ENCODE assay signal across 7 cellular contexts in genomic region chr1:61226791-61227567, GRCh38.
DNase-seq lines count a peak whose midpoint lies in the region; ATAC-seq and TF ChIP-seq lines count a peak whose summit lies in the region.

No MANE protein-coding gene starts in this region.

- H3K9me3 ChIP-seq in thyroid gland: no peaks in the 10 kb centered on the region

- 51 to 55% methylated on average over 12 of the region's 12 CpGs for WGBS in thyroid gland, 2 donors

- no peak for TF ChIP-seq POLR2A in thyroid gland (IDR thresholded peaks at IDR 0.05)

- intact Hi-C loops in thyroid gland (cut with DNase I): no loop called here

- H3K27me3 ChIP-seq in thyroid gland: no peaks in the 10 kb centered on the region

- peak overlapping the region; percentile 94 for H3K27ac Mint-ChIP-seq in glutamatergic neuron (ENCODE audit: unreplicated experiment)

- H3K4me1 Mint-ChIP-seq in glutamatergic neuron (ENCODE audit: low read depth, unreplicated experiment): peaks cover 59% of the 10 kb centered on the region

- peaks cover 38 to 44% of the 10 kb centered on the region in 2 donors for H3K4me1 ChIP-seq in thyroid gland

- no peak for TF ChIP-seq CTCF in RWPE1 (conservative IDR thresholded peaks at IDR 0.05; ENCODE audit: low read depth)
- no peak for TF ChIP-seq CTCF in glutamatergic neuron (IDR thresholded peaks at IDR 0.05; ENCODE audit: partially characterized antibody, unreplicated experiment)
- TF ChIP-seq CTCF in thyroid gland (IDR thresholded peaks at IDR 0.05): no peak

- no peaks in the 10 kb centered on the region for H3K36me3 Mint-ChIP-seq in glutamatergic neuron (ENCODE audit: unreplicated experiment)

- H3K9me3 Mint-ChIP-seq in glutamatergic neuron (ENCODE audit: unreplicated experiment): peaks cover 8% of the 10 kb centered on the region

- H3K4me3 ChIP-seq in thyroid gland (replicated peaks in 1 of 3): no peak overlapping the region

- POLR2A ChIA-PET in RWPE1 (lab: Yijun Ruan, JAX; ENCODE audit: low non-redundant PET): no interaction called here

- no peaks in the 10 kb centered on the region for H3K36me3 ChIP-seq in thyroid gland

- ATAC-seq in GM19023 (IDR thresholded peaks at IDR 0.05; ENCODE audit: unreplicated experiment) (no peak), HG03139 (IDR thresholded peaks at IDR 0.05; ENCODE audit: unreplicated experiment) (no peak)

- H3K4me3 Mint-ChIP-seq in glutamatergic neuron (ENCODE audit: unreplicated experiment): peak overlapping the region; percentile 79

- H3K27me3 Mint-ChIP-seq in glutamatergic neuron (ENCODE audit: unreplicated experiment): peaks cover 5% of the 10 kb centered on the region

- CTCF ChIA-PET in RWPE1 (lab: Yijun Ruan, JAX): interaction anchor here (0.8 kb wide), 1 partner anchor 11 kb away, joined by 4 read pairs; no protein-coding TSS in a partner anchor

- DNase-seq in NCI-H1105 treated with DMSO at 0.1 percent for 48 hours (lab: John Stamatoyannopoulos, UW): peak; percentile 98
- no peak for DNase-seq in RWPE1 (ENCODE audit: low spot score)
- DNase-seq in glutamatergic neuron: peak; percentile 41
- DNase-seq in thyroid gland: peak; percentile 29 to 38
- DNase-seq in activated CD4-positive, alpha-beta T cell treated with anti-CD3 and anti-CD28 coated beads, Interleukin-2, amount 50 U/mL, for 1 hour: no peak

- H3K27ac ChIP-seq in RWPE1: peak overlapping the region; percentile 73
- H3K27ac ChIP-seq in thyroid gland: peak overlapping the region; percentile 26 to 51 (median 26)

Comparison
In these comparisons a context has a peak if more than half of its experiments do, and no peak if none do; other contexts are left out.
1. DNase-seq: peak in NCI-H1105 treated with DMSO at 0.1 percent for 48 hours (single experiment), glutamatergic neuron (single experiment) and thyroid gland (2 of 2); none in RWPE1 (single experiment) and activated CD4-positive, alpha-beta T cell treated with anti-CD3 and anti-CD28 coated beads, Interleukin-2, amount 50 U/mL, for 1 hour (single experiment).